In genomic region chr3:113783980-113784379, GRCh38 we compare ENCODE assay signal across 1 cellular context.
A peak's percentile ranks its signal among the peaks of the same experiment; 100 is the strongest.
TF ChIP-seq lines count a peak whose summit lies in the region.

No MANE protein-coding gene starts in this region.

TF ChIP-seq in GM12878, 131 proteins besides CTCF, POLR2A, EP300 and RAD21:
- TF ChIP-seq PKNOX1 (IDR thresholded peaks at IDR 0.05), result peak; percentile 31; the same call in 1 of the 2 replicates
- TF ChIP-seq YY1 (IDR thresholded peaks at IDR 0.05; ENCODE audit: low read depth, low read length), result 0 out of 2 replicates have a peak, but pooled peaks have one; percentile 18
- TF ChIP-seq CBFB (IDR thresholded peaks at IDR 0.05; ENCODE audit: low read depth), result no peak
- no peak for TF ChIP-seq RBBP5 (conservative IDR thresholded peaks at IDR 0.05)
- no peak for TF ChIP-seq ZZZ3 (IDR thresholded peaks at IDR 0.05; ENCODE audit: control insufficient read depth, insufficient read length, low read depth)
- TF ChIP-seq ATF7 (IDR thresholded peaks at IDR 0.05; ENCODE audit: low read depth), result no peak
- no peak for TF ChIP-seq PAX8 (IDR thresholded peaks at IDR 0.05)
- no peak for TF ChIP-seq PRDM15 (CRISPR knock-in tag; IDR thresholded peaks at IDR 0.05)
- no peak for TF ChIP-seq SMAD5 (IDR thresholded peaks at IDR 0.05; ENCODE audit: low read depth)
